In genomic region chr19:15836595-15837398, GRCh38 we compare ENCODE assay signal across 8 cellular contexts. TPM values are rescaled to one million over a fixed set of nuclear protein-coding genes. Genes with fewer than 3 reads are reported as not detected.
DNase-seq lines count a peak whose midpoint lies in the region; ATAC-seq and TF ChIP-seq lines count a peak whose summit lies in the region.

No MANE protein-coding gene starts in this region.

- H3K36me3 Mint-ChIP-seq in CD14-positive monocyte: no peaks in the 10 kb centered on the region
- H3K36me3 Mint-ChIP-seq in activated CD8-positive, alpha-beta T cell treated with anti-CD3 and anti-CD28 coated beads, Interleukin-2, amount 10 ng/mL, durations not matched to agents 7 days and 5 days (ENCODE audit: low read depth): no peaks in the 10 kb centered on the region

- intact Hi-C loops in CD14-positive monocyte (cut with micrococcal nuclease): no loop called here

- CTCF ChIA-PET in activated CD8-positive, alpha-beta T cell treated with anti-CD3 and anti-CD28 coated beads, Interleukin-2, amount 10 ng/mL, durations not matched to agents 7 days and 5 days (lab: Charles Lee): no interaction called here

- H3K4me3 Mint-ChIP-seq in CD14-positive monocyte: peak overlapping the region; percentile 85 to 91
- H3K4me3 Mint-ChIP-seq in activated CD8-positive, alpha-beta T cell treated with anti-CD3 and anti-CD28 coated beads, Interleukin-2, amount 10 ng/mL, durations not matched to agents 7 days and 5 days: peak overlapping the region; percentile 84

- POLR2A ChIA-PET in activated CD8-positive, alpha-beta T cell treated with anti-CD3 and anti-CD28 coated beads, Interleukin-2, amount 10 ng/mL, durations not matched to agents 7 days and 5 days (lab: Charles Lee): interaction anchor here (0.6 to 1.7 kb wide), 12 partner anchors 10 to 1147 kb away, joined by 3 to 16 read pairs (median 4); partner anchors contain the start of genes HSH2D, TPM4 and ZNF333

- H3K27ac Mint-ChIP-seq in CD14-positive monocyte: peak overlapping the region; percentile 93 to 99 (median 98)
- H3K27ac Mint-ChIP-seq in activated CD8-positive, alpha-beta T cell treated with anti-CD3 and anti-CD28 coated beads, Interleukin-2, amount 10 ng/mL, durations not matched to agents 7 days and 5 days: peak overlapping the region; percentile 98

- ATAC-seq in GM19351 (IDR thresholded peaks at IDR 0.05; ENCODE audit: unreplicated experiment) (peak; percentile 95), HG03520 (IDR thresholded peaks at IDR 0.05; ENCODE audit: unreplicated experiment) (peak; percentile 91)
- ATAC-seq in activated CD8-positive, alpha-beta T cell treated with anti-CD3 and anti-CD28 coated beads, Interleukin-2, amount 10 ng/mL, durations not matched to agents 7 days and 5 days: peak; percentile 95

- no peak for TF ChIP-seq CTCF in CD14-positive monocyte (IDR thresholded peaks at IDR 0.05)

- H3K4me1 Mint-ChIP-seq in CD14-positive monocyte: peaks cover 19% of the 10 kb centered on the region
- peaks cover 31% of the 10 kb centered on the region for H3K4me1 Mint-ChIP-seq in activated CD8-positive, alpha-beta T cell treated with anti-CD3 and anti-CD28 coated beads, Interleukin-2, amount 10 ng/mL, durations not matched to agents 7 days and 5 days (ENCODE audit: low read depth)

- peak; percentile 93 for DNase-seq in CD14-positive monocyte (ENCODE audit: low spot score)
- peak; percentile 69 for DNase-seq in NK-92 (lab: John Stamatoyannopoulos, UW; ENCODE audit: unreplicated experiment)
- DNase-seq in activated CD8-positive, alpha-beta T cell treated with anti-CD3 and anti-CD28 coated beads, Interleukin-2, amount 10 ng/mL, durations not matched to agents 7 days and 5 days: peak; percentile 99
- peak; percentile 94 for DNase-seq in effector CD8-positive, alpha-beta T cell (lab: John Stamatoyannopoulos, UW)
- peak; percentile 95 for DNase-seq in middle frontal gyrus (ENCODE audit: extremely low spot score, low spot score)
- DNase-seq in stimulated activated CD8-positive, alpha-beta memory T cell treated with anti-CD3 and anti-CD28 coated beads, Interleukin-7, amount 100 ng/mL, for 24 hours (ENCODE audit: low read depth): peak; percentile 92

- H3K27me3 Mint-ChIP-seq in CD14-positive monocyte (ENCODE audit: low read depth in 3 of 3): peaks cover 1 to 3% (median 2%) of the 10 kb centered on the region in 3 donors
- H3K27me3 Mint-ChIP-seq in activated CD8-positive, alpha-beta T cell treated with anti-CD3 and anti-CD28 coated beads, Interleukin-2, amount 10 ng/mL, durations not matched to agents 7 days and 5 days (ENCODE audit: low read depth): no peaks in the 10 kb centered on the region

- H3K9me3 Mint-ChIP-seq in CD14-positive monocyte: no peaks in the 10 kb centered on the region
- H3K9me3 Mint-ChIP-seq in activated CD8-positive, alpha-beta T cell treated with anti-CD3 and anti-CD28 coated beads, Interleukin-2, amount 10 ng/mL, durations not matched to agents 7 days and 5 days (ENCODE audit: insufficient read depth): no peaks in the 10 kb centered on the region

RNA-seq across cellular contexts. Expression of gene OR10H1, which starts 21.3 kb away (rescaled TPM):
- polyA plus RNA-seq in CD14-positive monocyte: not detected
- total RNA-seq in activated CD8-positive, alpha-beta T cell treated with anti-CD3 and anti-CD28 coated beads, Interleukin-2, amount 10 ng/mL, durations not matched to agents 7 days and 5 days: not detected

RNA-seq across cellular contexts. Expression of gene OR10H5, which starts 49.3 kb away (rescaled TPM):
- not detected for polyA plus RNA-seq in CD14-positive monocyte
- not detected for total RNA-seq in activated CD8-positive, alpha-beta T cell treated with anti-CD3 and anti-CD28 coated beads, Interleukin-2, amount 10 ng/mL, durations not matched to agents 7 days and 5 days

Comparison
In these comparisons a context has a peak if more than half of its experiments do, and no peak if none do; other contexts are left out.
1. Peak in every context shown above with its lines: DNase-seq and ATAC-seq.